ENCODE assay signal across 1 cellular context in genomic region chr11:61814958-61815789, GRCh38.
A peak's percentile ranks its signal among the peaks of the same experiment; 100 is the strongest.
TF ChIP-seq lines count a peak whose summit lies in the region.

No MANE protein-coding gene starts in this region.

TF ChIP-seq in A549, 52 proteins besides CTCF, POLR2A, EP300 and RAD21 (continued from another document):
- TF ChIP-seq MAZ (IDR thresholded peaks at IDR 0.05; ENCODE audit: borderline replicate concordance, low read depth, low read length): 0 out of 2 replicates have a peak, but pooled peaks have one; percentile 47
- TF ChIP-seq FOSB (CRISPR knock-in tag; IDR thresholded peaks at IDR 0.05): no peak
- TF ChIP-seq ATOH8 (CRISPR knock-in tag; IDR thresholded peaks at IDR 0.05; ENCODE audit: low read depth): no peak
- TF ChIP-seq CEBPB (IDR thresholded peaks at IDR 0.05): peak in 1 of 2 experiments; percentile 18; a peak in 1 of 4 replicates
- TF ChIP-seq CHD2 (IDR thresholded peaks at IDR 0.05; ENCODE audit: low read length, partially characterized antibody): no peak
- TF ChIP-seq POLR2AphosphoS2 (conservative IDR thresholded peaks at IDR 0.05; ENCODE audit: low read length): 0 out of 2 replicates have a peak, but pooled peaks have one; percentile 63
- TF ChIP-seq HOXA7 (CRISPR knock-in tag; IDR thresholded peaks at IDR 0.05): peak; percentile 85; the same call in 1 of the 2 replicates
- peak; percentile 71 to 91; a peak in 3 of 5 replicates for TF ChIP-seq JUN (IDR thresholded peaks at IDR 0.05)
- no peak for TF ChIP-seq TP53 (CRISPR knock-in tag; IDR thresholded peaks at IDR 0.05)
- TF ChIP-seq REST (IDR thresholded peaks at IDR 0.05): no peak
- TF ChIP-seq ELK1 (IDR thresholded peaks at IDR 0.05; ENCODE audit: low read depth, low read length): no peak
